ENCODE assay signal across 8 cellular contexts in the genomic region with DNA sequence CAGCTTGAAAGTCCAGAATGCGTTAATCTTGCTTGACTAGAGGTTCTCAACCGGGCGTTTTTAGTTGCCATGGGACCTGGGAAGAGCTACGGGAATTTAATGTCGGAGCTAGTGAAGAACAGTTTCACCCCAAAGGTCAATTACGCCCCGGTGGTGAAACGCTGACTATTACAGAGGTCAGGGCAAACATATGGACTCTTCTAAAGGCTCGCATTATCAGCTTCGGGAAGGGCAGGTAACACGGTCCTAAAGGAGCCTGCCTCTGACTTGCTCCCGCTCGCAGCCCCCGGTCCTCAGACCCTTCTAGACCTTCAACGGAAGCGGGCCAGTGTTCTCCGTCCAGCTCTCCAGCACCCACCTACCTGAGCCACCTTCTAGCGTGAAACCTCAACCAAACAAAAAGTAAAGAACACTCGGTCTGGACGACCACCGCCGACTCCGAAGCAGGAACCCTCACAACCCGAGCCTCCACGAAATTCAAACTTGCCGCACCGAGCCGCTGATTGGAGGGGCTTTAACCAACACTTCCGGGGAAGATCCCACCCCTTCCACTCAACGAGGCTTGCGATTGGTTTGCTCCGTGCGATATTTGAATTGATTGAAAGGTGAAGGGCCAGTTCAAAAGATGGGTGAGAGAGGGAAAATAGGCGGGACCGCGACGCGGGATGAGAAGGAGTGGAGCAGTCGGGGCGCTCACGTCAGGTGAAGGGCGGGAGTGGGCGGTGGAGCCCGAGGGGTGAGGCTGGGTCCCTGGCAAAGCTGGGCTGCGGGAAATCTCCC. TPM values are rescaled to one million over a fixed set of nuclear protein-coding genes. Genes with fewer than 3 reads are reported as not detected.
A peak's percentile ranks its signal among the peaks of the same experiment; 100 is the strongest.
DNase-seq lines count a peak whose midpoint lies in the region; ATAC-seq and TF ChIP-seq lines count a peak whose summit lies in the region.

A gene with protein sequence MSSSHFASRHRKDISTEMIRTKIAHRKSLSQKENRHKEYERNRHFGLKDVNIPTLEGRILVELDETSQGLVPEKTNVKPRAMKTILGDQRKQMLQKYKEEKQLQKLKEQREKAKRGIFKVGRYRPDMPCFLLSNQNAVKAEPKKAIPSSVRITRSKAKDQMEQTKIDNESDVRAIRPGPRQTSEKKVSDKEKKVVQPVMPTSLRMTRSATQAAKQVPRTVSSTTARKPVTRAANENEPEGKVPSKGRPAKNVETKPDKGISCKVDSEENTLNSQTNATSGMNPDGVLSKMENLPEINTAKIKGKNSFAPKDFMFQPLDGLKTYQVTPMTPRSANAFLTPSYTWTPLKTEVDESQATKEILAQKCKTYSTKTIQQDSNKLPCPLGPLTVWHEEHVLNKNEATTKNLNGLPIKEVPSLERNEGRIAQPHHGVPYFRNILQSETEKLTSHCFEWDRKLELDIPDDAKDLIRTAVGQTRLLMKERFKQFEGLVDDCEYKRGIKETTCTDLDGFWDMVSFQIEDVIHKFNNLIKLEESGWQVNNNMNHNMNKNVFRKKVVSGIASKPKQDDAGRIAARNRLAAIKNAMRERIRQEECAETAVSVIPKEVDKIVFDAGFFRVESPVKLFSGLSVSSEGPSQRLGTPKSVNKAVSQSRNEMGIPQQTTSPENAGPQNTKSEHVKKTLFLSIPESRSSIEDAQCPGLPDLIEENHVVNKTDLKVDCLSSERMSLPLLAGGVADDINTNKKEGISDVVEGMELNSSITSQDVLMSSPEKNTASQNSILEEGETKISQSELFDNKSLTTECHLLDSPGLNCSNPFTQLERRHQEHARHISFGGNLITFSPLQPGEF (minus strand): TSS at position 485 of the 780 bp plus-strand sequence. CDS start 2,406 bp downstream, outside the sequence.

- TF ChIP-seq CTCF in coronary artery (IDR thresholded peaks at IDR 0.05), result no peak

- peak; percentile 41 to 93 (median 87) for DNase-seq in C1 segment of cervical spinal cord (lab: John Stamatoyannopoulos, UW)
- DNase-seq in NCI-H526 treated with DMSO at 0.1 percent for 48 hours (lab: John Stamatoyannopoulos, UW), result peak; percentile 97
- peak; percentile 93 for DNase-seq in activated CD4-positive, alpha-beta T cell treated with anti-CD3 and anti-CD28 coated beads for 48 hours
- DNase-seq in coronary artery (ENCODE audit: low spot score), result peak; percentile 94
- peak; percentile 93 to 95 for DNase-seq in left colon
- peak; percentile 79 to 80 for DNase-seq in stimulated activated CD4-positive, alpha-beta T cell treated with anti-CD3 and anti-CD28 coated beads, Interleukin-1b, Interleukin-23, amount 100 ng/mL, for 4 hours (ENCODE audit: low read depth in 2 of 2)

- peak within 1 kb of the TSS; percentile 67 for H3K4me3 ChIP-seq in coronary artery

- ATAC-seq in GM19351 (IDR thresholded peaks at IDR 0.05; ENCODE audit: unreplicated experiment), result peak; percentile 96
- ATAC-seq in HG03520 (IDR thresholded peaks at IDR 0.05; ENCODE audit: unreplicated experiment), result peak; percentile 95
- peak; percentile 97 for ATAC-seq in left colon

- intact Hi-C loops in left colon (cut with DNase I, micrococcal nuclease), result no loop called here

- H3K27ac ChIP-seq in coronary artery, result peak within 1 kb of the TSS; percentile 29 to 39

RNA-seq across cellular contexts. Expression of the gene that starts here (rescaled TPM):
- total RNA-seq in left colon, result 1 to 10 TPM; 4.0 to 8.1 TPM

Comparison
In these comparisons a context has a peak if more than half of its experiments do, and no peak if none do; other contexts are left out.
1. Peak in every context shown above with its lines: DNase-seq, ATAC-seq, H3K4me3 ChIP-seq and H3K27ac ChIP-seq.